ENCODE assay signal across 1 cellular context in genomic region chr11:118688851-118689502, GRCh38.
TF ChIP-seq lines count a peak whose summit lies in the region.

No MANE protein-coding gene starts in this region.

TF ChIP-seq in HCT116, 20 proteins besides CTCF, POLR2A, EP300 and RAD21 (continued from another document):
- no peak for TF ChIP-seq JUND (IDR thresholded peaks at IDR 0.05)
- no peak for TF ChIP-seq YY1 (IDR thresholded peaks at IDR 0.05; ENCODE audit: extremely low read depth, insufficient replicate concordance, low read depth, low read length)
- no peak for TF ChIP-seq ZBTB33 (IDR thresholded peaks at IDR 0.05; ENCODE audit: extremely low read depth, insufficient replicate concordance, low read length)
- TF ChIP-seq EZH2phosphoT487 (IDR thresholded peaks at IDR 0.05; ENCODE audit: borderline replicate concordance), result no peak
- no peak for TF ChIP-seq ELF1 (IDR thresholded peaks at IDR 0.05; ENCODE audit: borderline replicate concordance, low read depth)
- no peak for TF ChIP-seq ATF3 (IDR thresholded peaks at IDR 0.05)
- no peak for TF ChIP-seq SRF (IDR thresholded peaks at IDR 0.05; ENCODE audit: low read depth)
- TF ChIP-seq POLR2AphosphoS5 (IDR thresholded peaks at IDR 0.05; ENCODE audit: low read depth, low read length), result no peak
- no peak for TF ChIP-seq TCF7L2 (IDR thresholded peaks at IDR 0.05; ENCODE audit: borderline replicate concordance, extremely low read depth, insufficient read depth, insufficient read length)
- no peak for TF ChIP-seq ZFX (IDR thresholded peaks at IDR 0.05)
